Comparison of ENCODE assay signal across 7 cellular contexts in the genomic region with DNA sequence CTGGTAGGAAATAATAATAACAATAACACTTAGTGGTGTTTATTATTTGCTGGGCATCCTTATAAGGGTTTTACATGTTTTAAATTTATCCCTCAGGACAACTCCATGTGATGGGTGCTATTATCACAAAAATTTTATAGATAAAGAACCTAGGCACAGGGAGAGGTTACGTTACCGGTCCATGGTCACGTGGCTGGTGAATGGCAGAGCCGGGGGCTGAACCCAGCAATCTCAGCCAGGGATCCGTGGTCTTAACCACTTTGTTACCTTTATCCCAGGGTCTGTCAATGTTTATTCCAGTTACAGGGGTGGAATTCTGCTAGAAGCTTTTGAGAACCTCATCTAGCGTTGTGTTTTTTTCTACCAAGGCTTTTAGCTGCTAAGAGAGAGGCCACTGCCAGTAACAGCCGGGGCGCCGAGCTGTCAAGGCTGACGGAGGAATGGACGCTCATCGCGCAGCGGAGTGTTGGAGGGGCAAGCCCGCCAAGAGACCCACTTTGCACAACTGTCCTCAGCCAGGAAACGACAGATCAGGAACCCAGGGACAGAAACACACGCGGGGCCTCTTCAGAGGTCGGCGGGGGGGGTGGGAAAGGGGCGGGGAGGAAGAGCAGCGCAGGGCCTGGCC. TPM values are rescaled to one million over a fixed set of nuclear protein-coding genes. Genes with fewer than 3 reads are reported as not detected.
A peak's percentile ranks its signal among the peaks of the same experiment; 100 is the strongest.
DNase-seq lines count a peak whose midpoint lies in the region; ATAC-seq and TF ChIP-seq lines count a peak whose summit lies in the region.

No MANE protein-coding gene starts in this region.

- H3K4me1 Mint-ChIP-seq in endodermal cell (peaks cover 34% of the 10 kb centered on the region), type B pancreatic cell (ENCODE audit: unreplicated experiment) (peaks cover 9% of the 10 kb centered on the region)

- ATAC-seq in HG02571 (IDR thresholded peaks at IDR 0.05; ENCODE audit: unreplicated experiment) (peak; percentile 12), HG03342 (IDR thresholded peaks at IDR 0.05; ENCODE audit: unreplicated experiment) (no peak)

- H3K27ac ChIP-seq in SK-N-MC: no peak overlapping the region
- peak overlapping the region; percentile 62 for H3K27ac ChIP-seq in endodermal cell (ENCODE audit: low read depth, low read length)

- H3K9me3 ChIP-seq in SK-N-MC (ENCODE audit: low read depth, low read length) (peaks cover 4% of the 10 kb centered on the region; the same call in 1 of the 2 replicates), endodermal cell (ENCODE audit: control insufficient read depth, low read length) (peaks cover 9% of the 10 kb centered on the region), mucosa of stomach (ENCODE audit: control insufficient read depth, low read length) (peaks cover 8% of the 10 kb centered on the region)

- no peaks in the 10 kb centered on the region for H3K36me3 ChIP-seq in GM06990 (ENCODE audit: control insufficient read depth, insufficient read depth, low read length)
- no peaks in the 10 kb centered on the region for H3K36me3 ChIP-seq in SK-N-MC (ENCODE audit: insufficient read depth, low read length)
- no peaks in the 10 kb centered on the region for H3K36me3 ChIP-seq in endodermal cell (ENCODE audit: control insufficient read depth, insufficient read depth, low read length)
- H3K36me3 ChIP-seq in mucosa of stomach (ENCODE audit: control insufficient read depth, insufficient read depth, low read length): no peaks in the 10 kb centered on the region

- DNase-seq in GM06990 (ENCODE audit: extremely low read depth, insufficient read length) (no peak), SK-N-MC (ENCODE audit: low read depth, low spot score) (no peak), endodermal cell (no peak), type B pancreatic cell (ENCODE audit: extremely low spot score, unreplicated experiment) (peak; percentile 71)

- TF ChIP-seq CTCF in GM06990 (IDR thresholded peaks at IDR 0.05; ENCODE audit: insufficient read depth, low read length, poor library complexity, severe bottlenecking) (no peak), endodermal cell (conservative IDR thresholded peaks at IDR 0.05) (no peak), type B pancreatic cell (conservative IDR thresholded peaks at IDR 0.05) (no peak)

- H3K4me3 Mint-ChIP-seq in endodermal cell (peak overlapping the region; percentile 83), type B pancreatic cell (peak overlapping the region; percentile 99)

- peaks cover 2% of the 10 kb centered on the region for H3K36me3 Mint-ChIP-seq in endodermal cell (ENCODE audit: low read depth)
- H3K36me3 Mint-ChIP-seq in type B pancreatic cell: peaks cover 34% of the 10 kb centered on the region

- WGBS in endodermal cell (ENCODE audit: insufficient coverage in 1 of 2, insufficient read length in 1 of 2), 2 experiments: 3% methylated on average over 21 of the region's 22 CpGs; no CpG with 5 or more reads in 1 of the 2 experiments

- H3K27me3 Mint-ChIP-seq in endodermal cell (ENCODE audit: insufficient read depth) (no peaks in the 10 kb centered on the region), type B pancreatic cell (no peaks in the 10 kb centered on the region)

- H3K4me1 ChIP-seq in endodermal cell (ENCODE audit: control insufficient read depth, insufficient read depth, low read length) (no peaks in the 10 kb centered on the region), mucosa of stomach (ENCODE audit: control insufficient read depth, insufficient read depth, low read length) (peaks cover 30% of the 10 kb centered on the region)

- H3K27me3 ChIP-seq in GM06990 (replicated peaks; ENCODE audit: control insufficient read depth, insufficient read depth, low read length) (no peaks in the 10 kb centered on the region), endodermal cell (ENCODE audit: control insufficient read depth, insufficient read depth, low read length, poor library complexity, severe bottlenecking) (no peaks in the 10 kb centered on the region), mucosa of stomach (ENCODE audit: control insufficient read depth, insufficient read depth, low read length) (no peaks in the 10 kb centered on the region)

- peaks cover 11% of the 10 kb centered on the region for H3K9me3 Mint-ChIP-seq in endodermal cell
- peaks cover 20% of the 10 kb centered on the region for H3K9me3 Mint-ChIP-seq in type B pancreatic cell

- no peak overlapping the region for H3K9ac ChIP-seq in SK-N-MC (ENCODE audit: insufficient read length)
- H3K9ac ChIP-seq in endodermal cell (ENCODE audit: extremely low read depth, low read length, poor library complexity, severe bottlenecking): peak overlapping the region; percentile 59
- peak overlapping the region; percentile 100 for H3K9ac ChIP-seq in mucosa of stomach (ENCODE audit: low read length)

- peak overlapping the region; percentile 84 for H3K4me3 ChIP-seq in GM06990 (replicated peaks; ENCODE audit: low read depth, low read length)
- peak overlapping the region; percentile 78 for H3K4me3 ChIP-seq in SK-N-MC
- H3K4me3 ChIP-seq in endodermal cell (ENCODE audit: low read length): peak overlapping the region; percentile 95
- peak overlapping the region; percentile 96 for H3K4me3 ChIP-seq in mucosa of stomach (ENCODE audit: low read length)

- H3K27ac Mint-ChIP-seq in endodermal cell (peak overlapping the region; percentile 98), type B pancreatic cell (peak overlapping the region; percentile 99)

RNA-seq across cellular contexts. Expression of a gene that starts 0.4 kb away (rescaled TPM):
- 10 to 100 TPM; 12.5 to 15.2 TPM for total RNA-seq in endodermal cell
- 16.5 TPM for polyA plus RNA-seq in endodermal cell (2013, experiment 1 of 2)
- polyA plus RNA-seq in endodermal cell (2013, experiment 2 of 2): 19.7 TPM
- total RNA-seq in type B pancreatic cell (ENCODE audit: low replicate concordance): 5.5 and 9.6 TPM in 2 replicates
